Comparison of ENCODE assay signal across 14 cellular contexts in genomic region chr2:9560628-9561027, GRCh38.
"Had no signal": no experiment of that assay in that cellular context is flagged by ENCODE, and none has a peak within 500 bp of the region (broad histone marks: within the 10 kb centered on the region; RNA-seq: fewer than 3 reads in every experiment).

No MANE protein-coding gene starts in this region.

- DNase-seq: activated naive CD4-positive, alpha-beta T cell treated with anti-CD3 and anti-CD28 coated beads, Interleukin-2, amount 50 U/mL, for 16 hours; foreskin melanocyte; head of caudate nucleus; mammary epithelial cell; ovary; stimulated activated CD4-positive, alpha-beta T cell treated with anti-CD3 and anti-CD28 coated beads, Interleukin-12 subunit alpha, Interleukin-12 subunit beta, amount 100 ng/mL, for 4 hours; T1000; upper lobe of right lung had no signal

- H3K4me3 Mint-ChIP-seq: natural killer cell treated with Interleukin-12 subunit alpha and Interleukin-12 subunit beta and Interleukin-15 and Interleukin-18, amount 100 ng/mL, for 72 hours; stimulated activated naive CD8-positive, alpha-beta T cell treated with anti-CD3 and anti-CD28 coated beads, Interleukin-15, Interleukin-2, amounts not matched to agents 100 ng/mL and 50 ng/mL, for 24 hours had no signal

- H3K9me3 ChIP-seq: ovary, upper lobe of right lung had no signal

- H3K36me3 Mint-ChIP-seq: natural killer cell treated with Interleukin-12 subunit alpha and Interleukin-12 subunit beta and Interleukin-15 and Interleukin-18, amount 100 ng/mL, for 72 hours had no signal

- H3K4me3 ChIP-seq: ovary, upper lobe of right lung had no signal

- H3K36me3 ChIP-seq: ovary, upper lobe of right lung had no signal

- ATAC-seq: left lobe of liver; natural killer cell treated with Interleukin-12 subunit alpha and Interleukin-12 subunit beta and Interleukin-15 and Interleukin-18, amount 100 ng/mL, for 72 hours; upper lobe of right lung had no signal

- H3K27ac ChIP-seq: ovary, upper lobe of right lung had no signal

- H3K27me3 ChIP-seq: ovary, upper lobe of right lung had no signal

- H3K9me3 Mint-ChIP-seq: activated T-helper 2 cell treated with anti-CD3 and anti-CD28 coated beads, Interferon-gamma antibody, Interleukin-2, Interleukin-4, amounts not matched to agents 10 μg/mL and 5 μg/mL and 100 μg/mL, durations not matched to agents 14 hours and 24 hours and 36 hours; natural killer cell treated with Interleukin-12 subunit alpha and Interleukin-12 subunit beta and Interleukin-15 and Interleukin-18, amount 100 ng/mL, for 72 hours; stimulated activated naive CD8-positive, alpha-beta T cell treated with anti-CD3 and anti-CD28 coated beads, Interleukin-15, Interleukin-2, amounts not matched to agents 100 ng/mL and 50 ng/mL, for 24 hours had no signal

- H3K27me3 Mint-ChIP-seq: natural killer cell treated with Interleukin-12 subunit alpha and Interleukin-12 subunit beta and Interleukin-15 and Interleukin-18, amount 100 ng/mL, for 72 hours; stimulated activated naive CD8-positive, alpha-beta T cell treated with anti-CD3 and anti-CD28 coated beads, Interleukin-15, Interleukin-2, amounts not matched to agents 100 ng/mL and 50 ng/mL, for 24 hours had no signal

- H3K27ac Mint-ChIP-seq: activated T-helper 2 cell treated with anti-CD3 and anti-CD28 coated beads, Interferon-gamma antibody, Interleukin-2, Interleukin-4, amounts not matched to agents 10 μg/mL and 5 μg/mL and 100 μg/mL, durations not matched to agents 14 hours and 24 hours and 36 hours; stimulated activated naive CD8-positive, alpha-beta T cell treated with anti-CD3 and anti-CD28 coated beads, Interleukin-15, Interleukin-2, amounts not matched to agents 100 ng/mL and 50 ng/mL, for 24 hours had no signal

- FAIRE-seq: bronchial epithelial cell, islet of Langerhans had no signal
